ENCODE assay signal across 1 cellular context in genomic region chr1:9202240-9202870, GRCh38.
TF ChIP-seq lines count a peak whose summit lies in the region.

No MANE protein-coding gene starts in this region.

TF ChIP-seq in GM12878, 131 proteins besides CTCF, POLR2A, EP300 and RAD21 (continued from another document):
- TF ChIP-seq CUX1 (IDR thresholded peaks at IDR 0.05; ENCODE audit: insufficient replicate concordance, low read depth, low read length) = no peak
- TF ChIP-seq RFX5 (IDR thresholded peaks at IDR 0.05; ENCODE audit: low read depth, low read length) = no peak
- TF ChIP-seq RCOR1 (conservative IDR thresholded peaks at IDR 0.05; ENCODE audit: low read depth, low read length) = no peak
- no peak for TF ChIP-seq TCF12 (IDR thresholded peaks at IDR 0.05; ENCODE audit: low read depth, low read length)
- TF ChIP-seq E2F8 (IDR thresholded peaks at IDR 0.05; ENCODE audit: low read depth, partially characterized antibody) = no peak
- TF ChIP-seq SREBF1 (IDR thresholded peaks at IDR 0.05; ENCODE audit: low read length) = no peak
TF ChIP-seq in GM12878: peak in this region for 0.
